ENCODE assay signal across 8 cellular contexts in genomic region chr21:18499761-18500376, GRCh38.
A peak's percentile ranks its signal among the peaks of the same experiment; 100 is the strongest.
DNase-seq lines count a peak whose midpoint lies in the region; ATAC-seq and TF ChIP-seq lines count a peak whose summit lies in the region.

No MANE protein-coding gene starts in this region.

- no peak for ATAC-seq in DND-41 (ENCODE audit: insufficient read depth, low read depth)
- no peak for ATAC-seq in naive B cell (ENCODE audit: low read depth in 2 of 2)
- no peak for ATAC-seq in GM21528 (IDR thresholded peaks at IDR 0.05; ENCODE audit: low FRiP score, unreplicated experiment)
- ATAC-seq in HG02678 (IDR thresholded peaks at IDR 0.05; ENCODE audit: unreplicated experiment), result no peak
- ATAC-seq in HG02798 (IDR thresholded peaks at IDR 0.05; ENCODE audit: poor library complexity, unreplicated experiment), result no peak

- H3K9me3 ChIP-seq in DND-41 (ENCODE audit: insufficient read depth, low read length, severe bottlenecking), result no peaks in the 10 kb centered on the region

- no peak overlapping the region for H3K9ac ChIP-seq in DND-41 (ENCODE audit: low read depth, low read length)

- H3K36me3 Mint-ChIP-seq in naive B cell, result no peaks in the 10 kb centered on the region

- H3K9me3 Mint-ChIP-seq in naive B cell, result peaks cover 0 to 13% (median 3%) of the 10 kb centered on the region in 7 donors

- CTCF ChIA-PET in RWPE1 (lab: Yijun Ruan, JAX), result interaction anchor here (0.6 to 0.7 kb wide), 5 partner anchors 9 to 815 kb away, joined by 3 to 4 read pairs (median 4); no protein-coding TSS in a partner anchor

- H3K27ac ChIP-seq in DND-41 (ENCODE audit: low read length) (no peak overlapping the region), RWPE1 (no peak overlapping the region)

- no peaks in the 10 kb centered on the region for H3K36me3 ChIP-seq in DND-41 (ENCODE audit: insufficient read depth, low read length)

- no peaks in the 10 kb centered on the region for H3K4me1 ChIP-seq in DND-41 (ENCODE audit: insufficient read depth, low read length)

- POLR2A ChIA-PET in RWPE1 (lab: Yijun Ruan, JAX; ENCODE audit: low non-redundant PET), result no interaction called here

- H3K4me3 ChIP-seq in DND-41 (ENCODE audit: low read depth in 1 of 2, low read length in 2 of 2), result no peak overlapping the region

- TF ChIP-seq CTCF in DND-41 (IDR thresholded peaks at IDR 0.05; ENCODE audit: borderline replicate concordance, extremely low read depth, low read length, poor library complexity, severe bottlenecking) (peak; percentile 82), RWPE1 (conservative IDR thresholded peaks at IDR 0.05; ENCODE audit: low read depth) (peak; percentile 79)

- peaks cover 0 to 6% (median 5%) of the 10 kb centered on the region in 3 donors for H3K4me1 Mint-ChIP-seq in naive B cell

- H3K27ac Mint-ChIP-seq in naive B cell, result no peak overlapping the region

- no peaks in the 10 kb centered on the region for H3K27me3 ChIP-seq in DND-41 (ENCODE audit: insufficient read depth, low read length, poor library complexity)

- H3K79me2 ChIP-seq in DND-41 (ENCODE audit: insufficient read depth, low read length), result no peaks in the 10 kb centered on the region

- no peaks in the 10 kb centered on the region for H3K27me3 Mint-ChIP-seq in naive B cell

- H3K4me2 ChIP-seq in DND-41 (ENCODE audit: insufficient read depth, low read length), result no peak overlapping the region

- H3K4me3 Mint-ChIP-seq in naive B cell, result no peak overlapping the region

- H2AFZ ChIP-seq in DND-41 (ENCODE audit: low read depth, low read length), result no peak overlapping the region

- peak; percentile 53 for DNase-seq in DND-41
- peak; percentile 32 for DNase-seq in HS-5 (ENCODE audit: low read depth)
- no peak for DNase-seq in RWPE1 (ENCODE audit: low spot score)
- peak; percentile 52 for DNase-seq in ecto neural progenitor cell (ENCODE audit: low spot score)
- DNase-seq in naive B cell, result peak; percentile 42

- no peaks in the 10 kb centered on the region for H4K20me1 ChIP-seq in DND-41 (ENCODE audit: insufficient read depth, low read length)
